9 cellular contexts compared by ENCODE assay signal in genomic region chr21:37005548-37006242, GRCh38. TPM values are rescaled to one million over a fixed set of nuclear protein-coding genes. Genes with fewer than 3 reads are reported as not detected.
DNase-seq lines count a peak whose midpoint lies in the region; ATAC-seq and TF ChIP-seq lines count a peak whose summit lies in the region.
"Had no signal": no experiment of that assay in that cellular context is flagged by ENCODE, and none has a peak within 500 bp of the region (broad histone marks: within the 10 kb centered on the region; RNA-seq: fewer than 3 reads in every experiment).

No MANE protein-coding gene starts in this region.

- H3K27me3 Mint-ChIP-seq in central memory CD8-positive, alpha-beta T cell = peaks cover 14% of the 10 kb centered on the region

- H3K9me3 ChIP-seq in HUES64 (ENCODE audit: insufficient read depth, low read depth, low read length) (no peaks in the 10 kb centered on the region), smooth muscle cell (replicated peaks; ENCODE audit: low read depth) (no peaks in the 10 kb centered on the region)

- H3K4me1 ChIP-seq in HUES64 (ENCODE audit: insufficient read depth, low read length) (peaks cover 12% of the 10 kb centered on the region; the same call in 1 of the 2 replicates), smooth muscle cell (ENCODE audit: low read depth) (peaks cover 9% of the 10 kb centered on the region)

- H3K4me1 Mint-ChIP-seq in central memory CD8-positive, alpha-beta T cell = peaks cover 5% of the 10 kb centered on the region

- no peak for ATAC-seq in central memory CD8-positive, alpha-beta T cell (replicated peaks; ENCODE audit: extremely low read depth, poor library complexity, severe bottlenecking)
- no peak for ATAC-seq in HG03280 (IDR thresholded peaks at IDR 0.05; ENCODE audit: unreplicated experiment)

- no peak for TF ChIP-seq CTCF in smooth muscle cell (IDR thresholded peaks at IDR 0.05; ENCODE audit: borderline replicate concordance, insufficient read depth, poor library complexity, severe bottlenecking)

- H3K36me3 ChIP-seq in HUES64 (ENCODE audit: insufficient read depth, low read length) (no peaks in the 10 kb centered on the region), smooth muscle cell (ENCODE audit: low read depth) (no peaks in the 10 kb centered on the region)

- no peaks in the 10 kb centered on the region for H3F3A ChIP-seq in smooth muscle cell (ENCODE audit: low read depth)

- peak overlapping the region; percentile 69 for H2AFZ ChIP-seq in smooth muscle cell (ENCODE audit: low read depth)

- 19% methylated on average over 58 of the region's 58 CpGs for WGBS in HUES64
- WGBS in smooth muscle cell (ENCODE audit: low lambda C conversion rate) = 18% methylated on average over 58 of the region's 58 CpGs

- no peak overlapping the region for H3K27ac Mint-ChIP-seq in central memory CD8-positive, alpha-beta T cell (ENCODE audit: low read depth)
- H3K27ac Mint-ChIP-seq: activated naive CD4-positive, alpha-beta T cell treated with anti-CD3 and anti-CD28 coated beads, Interleukin-2, amount 50 U/mL, for 24 hours had no signal

- H3K4me3 ChIP-seq in HUES64 (ENCODE audit: low read length) (peak overlapping the region; percentile 62), smooth muscle cell (peak overlapping the region; percentile 57)

- no peaks in the 10 kb centered on the region for H3K36me3 Mint-ChIP-seq in central memory CD8-positive, alpha-beta T cell (ENCODE audit: insufficient read depth)
- H3K36me3 Mint-ChIP-seq: activated naive CD4-positive, alpha-beta T cell treated with anti-CD3 and anti-CD28 coated beads, Interleukin-2, amount 50 U/mL, for 24 hours had no signal

- peak overlapping the region; percentile 59 for H3K4me3 Mint-ChIP-seq in central memory CD8-positive, alpha-beta T cell
- H3K4me3 Mint-ChIP-seq: activated naive CD4-positive, alpha-beta T cell treated with anti-CD3 and anti-CD28 coated beads, Interleukin-2, amount 50 U/mL, for 24 hours had no signal

- no peak overlapping the region for H3K27ac ChIP-seq in HUES64 (ENCODE audit: low read depth, low read length)
- no peak overlapping the region for H3K27ac ChIP-seq in smooth muscle cell (ENCODE audit: low read depth)

- H3K9me3 Mint-ChIP-seq in central memory CD8-positive, alpha-beta T cell = no peaks in the 10 kb centered on the region
- H3K9me3 Mint-ChIP-seq: activated naive CD4-positive, alpha-beta T cell treated with anti-CD3 and anti-CD28 coated beads, Interleukin-2, amount 50 U/mL, for 24 hours had no signal

- no peaks in the 10 kb centered on the region for H4K20me1 ChIP-seq in smooth muscle cell (ENCODE audit: low read depth)

- H3K9ac ChIP-seq in HUES64 (ENCODE audit: low read depth, low read length) (no peak overlapping the region), smooth muscle cell (ENCODE audit: low read depth) (no peak overlapping the region)

- H3K4me2 ChIP-seq in smooth muscle cell = peak overlapping the region; percentile 93

- DNase-seq in central memory CD8-positive, alpha-beta T cell (ENCODE audit: low spot score in 2 of 2) = no peak
- peak; percentile 59 for DNase-seq in islet precursor cell
- DNase-seq in smooth muscle cell (lab: John Stamatoyannopoulos, UW; ENCODE audit: unreplicated experiment) = no peak
- DNase-seq in SW 1271 (lab: John Stamatoyannopoulos, UW) = no peak
- no peak for DNase-seq in central memory CD4-positive, alpha-beta T cell

- no peaks in the 10 kb centered on the region for H3K79me2 ChIP-seq in smooth muscle cell (ENCODE audit: low read depth)

- H3K27me3 ChIP-seq in HUES64 (ENCODE audit: insufficient read depth, low read length) (peaks cover 54% of the 10 kb centered on the region), smooth muscle cell (ENCODE audit: low read depth) (peaks cover 53% of the 10 kb centered on the region)

RNA-seq across cellular contexts. Expression of gene RIPPLY3, which starts 0.8 kb away (rescaled TPM):
- 1.3 TPM for polyA plus RNA-seq in HUES64 (2013, experiment 1 of 2)
- 2.3 TPM for polyA plus RNA-seq in HUES64 (2013, experiment 2 of 2)
- total RNA-seq in smooth muscle cell = not detected in 2 replicates
- polyA plus RNA-seq in smooth muscle cell = not detected in 2 replicates
- total RNA-seq: subcutaneous adipose tissue had no signal

RNA-seq across cellular contexts. Expression of gene HLCS, which starts 39.2 kb away (rescaled TPM):
- 9.8 TPM for polyA plus RNA-seq in HUES64 (2013, experiment 1 of 2)
- 9.5 TPM for polyA plus RNA-seq in HUES64 (2013, experiment 2 of 2)
- total RNA-seq in smooth muscle cell = 17.5 and 20.6 TPM in 2 replicates
- 7.5 and 13.7 TPM in 2 replicates for polyA plus RNA-seq in smooth muscle cell
